In genomic region chr11:103927535-103927934, GRCh38 we compare ENCODE assay signal across 10 cellular contexts.
A peak's percentile ranks its signal among the peaks of the same experiment; 100 is the strongest.
DNase-seq lines count a peak whose midpoint lies in the region; ATAC-seq and TF ChIP-seq lines count a peak whose summit lies in the region.
"Had no signal": no experiment of that assay in that cellular context is flagged by ENCODE, and none has a peak within 500 bp of the region (broad histone marks: within the 10 kb centered on the region; RNA-seq: fewer than 3 reads in every experiment).

No MANE protein-coding gene starts in this region.

- in situ Hi-C loops in astrocyte of the cerebellum (cut with HindIII; ENCODE audit: low sequenced_read_pairs), result no loop called here

- no peak overlapping the region for H3K14ac ChIP-seq in trophoblast cell (ENCODE audit: low read length)

- intact Hi-C loops in left colon (cut with DNase I, micrococcal nuclease), result no loop called here

- no peaks in the 10 kb centered on the region for H3K9me3 ChIP-seq in DND-41 (ENCODE audit: insufficient read depth, low read length, severe bottlenecking)
- no peaks in the 10 kb centered on the region for H3K9me3 ChIP-seq in trophoblast cell (ENCODE audit: insufficient read depth, low read depth, low read length)
- H3K9me3 ChIP-seq: gastrocnemius medialis had no signal

- no peak overlapping the region for H4K91ac ChIP-seq in trophoblast cell (ENCODE audit: low read depth, low read length)

- no peak overlapping the region for H2BK5ac ChIP-seq in trophoblast cell (ENCODE audit: low read depth, low read length, poor library complexity)

- H3K4me2 ChIP-seq in DND-41 (ENCODE audit: insufficient read depth, low read length) (no peak overlapping the region), trophoblast cell (ENCODE audit: low read length) (no peak overlapping the region)

- H2BK12ac ChIP-seq in trophoblast cell (ENCODE audit: low read length), result no peak overlapping the region

- H3K4ac ChIP-seq in trophoblast cell (ENCODE audit: low read depth, low read length), result no peak overlapping the region

- H4K20me1 ChIP-seq in DND-41 (ENCODE audit: insufficient read depth, low read length), result no peaks in the 10 kb centered on the region

- no peak overlapping the region for H3K23ac ChIP-seq in trophoblast cell (ENCODE audit: low read length)

- ATAC-seq in DND-41 (ENCODE audit: insufficient read depth, low read depth) (peak; percentile 50; the same call in 1 of the 3 replicates), left colon (peak; percentile 85), HG02884 (IDR thresholded peaks at IDR 0.05; ENCODE audit: unreplicated experiment) (no peak)
- ATAC-seq: gastrocnemius medialis had no signal

- H3K27me3 ChIP-seq in DND-41 (ENCODE audit: insufficient read depth, low read length, poor library complexity) (no peaks in the 10 kb centered on the region), HL-60 (ENCODE audit: insufficient read depth, poor library complexity, severe bottlenecking) (no peaks in the 10 kb centered on the region), trophoblast cell (ENCODE audit: insufficient read depth, low read length) (no peaks in the 10 kb centered on the region)
- H3K27me3 ChIP-seq: gastrocnemius medialis had no signal

- H2AK5ac ChIP-seq in trophoblast cell (ENCODE audit: low read length), result no peak overlapping the region

- no peaks in the 10 kb centered on the region for H3K36me3 ChIP-seq in DND-41 (ENCODE audit: insufficient read depth, low read length)
- no peaks in the 10 kb centered on the region for H3K36me3 ChIP-seq in trophoblast cell (ENCODE audit: control insufficient read depth in 1 of 2, insufficient read depth in 2 of 2, low read length in 2 of 2)
- H3K36me3 ChIP-seq: gastrocnemius medialis had no signal

- WGBS in trophoblast cell (ENCODE audit: extremely low coverage, insufficient coverage, insufficient read length), result no CpG with 5 or more reads among the region's 2 CpGs

- peaks cover 1% of the 10 kb centered on the region for H3K79me1 ChIP-seq in trophoblast cell (ENCODE audit: low read length)

- no peak overlapping the region for H3K18ac ChIP-seq in trophoblast cell (ENCODE audit: low read length)

- H2AFZ ChIP-seq in DND-41 (ENCODE audit: low read depth, low read length) (no peak overlapping the region), trophoblast cell (ENCODE audit: insufficient read depth, low read length, poor library complexity) (no peak overlapping the region)

- H3K9ac ChIP-seq in DND-41 (ENCODE audit: low read depth, low read length) (no peak overlapping the region), trophoblast cell (ENCODE audit: low read length) (no peak overlapping the region)

- H3K27ac ChIP-seq in DND-41 (ENCODE audit: low read length) (no peak overlapping the region), HL-60 (replicated peaks) (no peak overlapping the region), trophoblast cell (ENCODE audit: low read depth, low read length) (no peak overlapping the region)
- H3K27ac ChIP-seq: gastrocnemius medialis had no signal

- H3K79me2 ChIP-seq in DND-41 (ENCODE audit: insufficient read depth, low read length) (no peaks in the 10 kb centered on the region), trophoblast cell (ENCODE audit: control insufficient read depth, insufficient read depth, low read length, poor library complexity) (no peaks in the 10 kb centered on the region)

- H3K4me3 ChIP-seq in DND-41 (ENCODE audit: low read depth in 1 of 2, low read length in 2 of 2) (no peak overlapping the region), HL-60 (replicated peaks; ENCODE audit: insufficient read depth, low read length) (no peak overlapping the region), astrocyte of the cerebellum (ENCODE audit: low read depth, low read length) (no peak overlapping the region), trophoblast cell (ENCODE audit: low read depth, low read length) (no peak overlapping the region)
- H3K4me3 ChIP-seq: gastrocnemius medialis had no signal

- H4K8ac ChIP-seq in trophoblast cell (ENCODE audit: low read depth, low read length), result no peak overlapping the region

- no peak overlapping the region for H2BK120ac ChIP-seq in trophoblast cell (ENCODE audit: insufficient read depth, low read length, poor library complexity)

- DNase-seq in DND-41 (no peak), HL-60 (ENCODE audit: low read depth in 1 of 2, low spot score in 1 of 2) (no peak), astrocyte of the cerebellum (ENCODE audit: low read depth) (no peak), left colon (no peak), pons (ENCODE audit: low spot score) (no peak), NCI-H1092 treated with DMSO at 0.1 percent for 48 hours (lab: John Stamatoyannopoulos, UW) (no peak), trophoblast cell (no peak)
- DNase-seq: activated CD4-positive, alpha-beta T cell treated with anti-CD3 and anti-CD28 coated beads, Interleukin-2, amount 50 U/mL, for 1 hour; gastrocnemius medialis had no signal

- H3K4me1 ChIP-seq in DND-41 (ENCODE audit: insufficient read depth, low read length) (no peaks in the 10 kb centered on the region), trophoblast cell (ENCODE audit: control insufficient read depth in 1 of 2, insufficient read depth in 2 of 2, low read length in 2 of 2) (peaks cover 3 to 6% of the 10 kb centered on the region in 2 experiments)
- H3K4me1 ChIP-seq: gastrocnemius medialis had no signal

- no peak overlapping the region for H4K12ac ChIP-seq in trophoblast cell (ENCODE audit: low read depth, low read length)

- TF ChIP-seq CTCF in DND-41 (IDR thresholded peaks at IDR 0.05; ENCODE audit: borderline replicate concordance, extremely low read depth, low read length, poor library complexity, severe bottlenecking), result peak; percentile 51
- peak; percentile 13 for TF ChIP-seq CTCF in HL-60 (IDR thresholded peaks at IDR 0.05; ENCODE audit: insufficient read depth, low read length)
- peak; percentile 51 for TF ChIP-seq CTCF in astrocyte of the cerebellum (IDR thresholded peaks at IDR 0.05; ENCODE audit: low read depth, low read length, missing control alignments)
